ENCODE assay signal across 8 cellular contexts in genomic region chr10:89032141-89032814, GRCh38. TPM values are rescaled to one million over a fixed set of nuclear protein-coding genes. Genes with fewer than 3 reads are reported as not detected.
DNase-seq lines count a peak whose midpoint lies in the region; ATAC-seq and TF ChIP-seq lines count a peak whose summit lies in the region.

No MANE protein-coding gene starts in this region.

- H3K4me3 ChIP-seq in GM12865 (ENCODE audit: low read depth, low read length) (no peak overlapping the region), esophagus (ENCODE audit: low read depth in 1 of 2, low read length in 2 of 2) (no peak overlapping the region), Caco-2 (ENCODE audit: low read depth, low read length) (no peak overlapping the region)

- H3K36me3 Mint-ChIP-seq in Caco-2 (ENCODE audit: insufficient read depth, unreplicated experiment): no peaks in the 10 kb centered on the region

- intact Hi-C loops in Caco-2 (cut with micrococcal nuclease; ENCODE audit: unreplicated experiment): no loop called here

- ATAC-seq in HG02588 (IDR thresholded peaks at IDR 0.05; ENCODE audit: unreplicated experiment): peak; percentile 75
- no peak for ATAC-seq in GM18873 (IDR thresholded peaks at IDR 0.05; ENCODE audit: low FRiP score, unreplicated experiment)

- no peaks in the 10 kb centered on the region for H3K9me3 ChIP-seq in esophagus (ENCODE audit: control insufficient read depth in 2 of 2, insufficient read depth in 1 of 2, low read depth in 1 of 2, low read length in 1 of 2)
- no peaks in the 10 kb centered on the region for H3K9me3 ChIP-seq in Caco-2

- H3K27me3 Mint-ChIP-seq in Caco-2 (ENCODE audit: insufficient read depth, unreplicated experiment): peaks cover 9% of the 10 kb centered on the region

- H3K27me3 ChIP-seq in esophagus (ENCODE audit: control insufficient read depth in 1 of 2, insufficient read depth in 2 of 2, low read length in 2 of 2) (no peaks in the 10 kb centered on the region), Caco-2 (replicated peaks; ENCODE audit: control insufficient read depth, insufficient read depth, low read length) (no peaks in the 10 kb centered on the region)

- H3K27ac ChIP-seq in esophagus (ENCODE audit: low read depth in 2 of 2, low read length in 1 of 2): peak overlapping the region; percentile 9 to 24

- no peaks in the 10 kb centered on the region for H3K4me1 Mint-ChIP-seq in Caco-2 (ENCODE audit: low read depth, unreplicated experiment)

- H3K9me3 Mint-ChIP-seq in Caco-2 (ENCODE audit: unreplicated experiment): no peaks in the 10 kb centered on the region

- TF ChIP-seq CTCF in GM12865 (IDR thresholded peaks at IDR 0.05; ENCODE audit: insufficient read depth, low read depth, low read length, missing control alignments): no peak
- no peak for TF ChIP-seq CTCF in Caco-2 (IDR thresholded peaks at IDR 0.05; ENCODE audit: insufficient read depth in 1 of 2, low read depth in 1 of 2, low read length in 1 of 2, severe bottlenecking in 1 of 2, unreplicated experiment in 1 of 2)

- 12 to 28% methylated on average over 7 of the region's 7 CpGs for WGBS in esophagus, 2 donors

- H3K4me3 Mint-ChIP-seq in Caco-2 (ENCODE audit: unreplicated experiment): no peak overlapping the region

- no peak overlapping the region for H3K27ac Mint-ChIP-seq in Caco-2 (ENCODE audit: unreplicated experiment)

- POLR2A ChIA-PET in Caco-2 (lab: Charles Lee): no interaction called here

- H3K4me1 ChIP-seq in esophagus (ENCODE audit: control insufficient read depth in 2 of 2, insufficient read depth in 2 of 2, low read length in 1 of 2): peaks cover 2 to 3% of the 10 kb centered on the region in 2 donors
- H3K4me1 ChIP-seq in Caco-2: no peaks in the 10 kb centered on the region

- CTCF ChIA-PET in Caco-2 (lab: Charles Lee): no interaction called here

- BruUV-seq in Caco-2 (replicated peaks; lab: Mats Ljungman, UMichigan): no TSS peak

- H3K36me3 ChIP-seq in esophagus (ENCODE audit: control insufficient read depth in 2 of 2, insufficient read depth in 2 of 2, low read length in 1 of 2): no peaks in the 10 kb centered on the region
- no peaks in the 10 kb centered on the region for H3K36me3 ChIP-seq in Caco-2 (ENCODE audit: control insufficient read depth, insufficient read depth, low read length)

- peak; percentile 69 for DNase-seq in GM12865 (ENCODE audit: low read depth)
- peak; percentile 48 for DNase-seq in RPMI8226
- peak; percentile 66 for DNase-seq in stimulated activated CD4-positive, alpha-beta T cell treated with anti-CD3 and anti-CD28 coated beads, Interleukin-4, amount 100 ng/mL, for 1 hour
- no peak for DNase-seq in Caco-2
- DNase-seq in foreskin melanocyte: no peak

RNA-seq across cellular contexts. Expression of gene FAS, which starts 41.7 kb away (rescaled TPM):
- 10 to 100 TPM in 1 of 2 donors, 1 to 10 TPM in 1; 8.8 to 10.2 TPM for polyA plus RNA-seq in esophagus
- not detected in 2 replicates for total RNA-seq in Caco-2 (2022)

Comparison
In these comparisons a context has a peak if more than half of its experiments do, and no peak if none do; other contexts are left out.
1. DNase-seq: peak in GM12865 (single experiment), RPMI8226 (single experiment) and stimulated activated CD4-positive, alpha-beta T cell treated with anti-CD3 and anti-CD28 coated beads, Interleukin-4, amount 100 ng/mL, for 1 hour (single experiment); none in Caco-2 (0 of 2) and foreskin melanocyte (single experiment).